Comparison of ENCODE assay signal across 19 cellular contexts in genomic region chr5:116382025-116382873, GRCh38.
DNase-seq lines count a peak whose midpoint lies in the region; ATAC-seq and TF ChIP-seq lines count a peak whose summit lies in the region.
"Had no signal": no experiment of that assay in that cellular context is flagged by ENCODE, and none has a peak within 500 bp of the region (broad histone marks: within the 10 kb centered on the region; RNA-seq: fewer than 3 reads in every experiment).

No MANE protein-coding gene starts in this region.

- H3K9me3 ChIP-seq in heart right ventricle, result no peaks in the 10 kb centered on the region
- H3K9me3 ChIP-seq in upper lobe of right lung, result no peaks in the 10 kb centered on the region
- H3K9me3 ChIP-seq: breast epithelium, tibial artery had no signal

- H3K27me3 ChIP-seq in heart right ventricle, result no peaks in the 10 kb centered on the region
- no peaks in the 10 kb centered on the region for H3K27me3 ChIP-seq in upper lobe of right lung
- H3K27me3 ChIP-seq: breast epithelium, spleen, tibial artery had no signal

- peak overlapping the region; percentile 100 for H3K27ac Mint-ChIP-seq in glutamatergic neuron (ENCODE audit: unreplicated experiment)

- peaks cover 16% of the 10 kb centered on the region for H3K27me3 Mint-ChIP-seq in glutamatergic neuron (ENCODE audit: unreplicated experiment)

- H3K4me1 Mint-ChIP-seq in glutamatergic neuron (ENCODE audit: low read depth, unreplicated experiment), result peaks cover 72% of the 10 kb centered on the region

- H3K36me3 ChIP-seq in heart right ventricle (no peaks in the 10 kb centered on the region), upper lobe of right lung (no peaks in the 10 kb centered on the region)
- H3K36me3 ChIP-seq: breast epithelium had no signal

- peaks cover 18% of the 10 kb centered on the region for H3K9me3 Mint-ChIP-seq in glutamatergic neuron (ENCODE audit: unreplicated experiment)

- H3K27ac ChIP-seq in heart right ventricle (peak overlapping the region in 4 of 10 donors; percentile 3 to 47 (median 23)), VCaP (peak overlapping the region; percentile 50), upper lobe of right lung (peak overlapping the region; percentile 11)
- H3K27ac ChIP-seq: breast epithelium, spleen, tibial artery had no signal

- H3K4me3 Mint-ChIP-seq in glutamatergic neuron (ENCODE audit: unreplicated experiment), result peak overlapping the region; percentile 17

- TF ChIP-seq CTCF in heart right ventricle (IDR thresholded peaks at IDR 0.05), result no peak
- TF ChIP-seq CTCF in VCaP (conservative IDR thresholded peaks at IDR 0.05), result no peak
- no peak for TF ChIP-seq CTCF in glutamatergic neuron (IDR thresholded peaks at IDR 0.05; ENCODE audit: partially characterized antibody, unreplicated experiment)
- TF ChIP-seq CTCF in upper lobe of right lung (IDR thresholded peaks at IDR 0.05), result no peak

- 69 to 74% methylated on average over 13 of the region's 13 CpGs for WGBS in heart right ventricle, 2 donors

- peaks cover 0 to 24% (median 5%) of the 10 kb centered on the region in 9 donors for H3K4me1 ChIP-seq in heart right ventricle
- H3K4me1 ChIP-seq in upper lobe of right lung, result no peaks in the 10 kb centered on the region
- H3K4me1 ChIP-seq: breast epithelium, tibial artery had no signal

- ATAC-seq in heart right ventricle, result peak in 5 of 8 donors; percentile 39 to 52 (median 47)
- ATAC-seq in upper lobe of right lung, result no peak
- no peak for ATAC-seq in GM21619 (IDR thresholded peaks at IDR 0.05; ENCODE audit: unreplicated experiment)
- ATAC-seq in left lobe of liver, result no peak

- no peak for DNase-seq in heart right ventricle
- DNase-seq in cardiac septum (ENCODE audit: low spot score), result no peak
- DNase-seq in glutamatergic neuron, result no peak
- no peak for DNase-seq in upper lobe of right lung
- no peak for DNase-seq in left lobe of liver (ENCODE audit: low spot score)
- DNase-seq in NCI-H748 treated with DMSO at 0.1 percent for 48 hours (lab: John Stamatoyannopoulos, UW), result no peak
- DNase-seq: activated gamma-delta T cell treated with Interleukin-2 at 50 U/mL for 16 hours; activated T-cell treated with anti-CD3 and anti-CD28 coated beads, Interleukin-2, amount 50 U/mL, for 1 hour; NCI-H1417; NCI-H2081 treated with DMSO at 0.1 percent for 48 hours; NCI-H526 treated with DMSO at 0.1 percent for 48 hours; OCI-M1; spleen; stimulated activated CD4-positive, alpha-beta T cell treated with anti-CD3 and anti-CD28 coated beads, Interleukin-4, amount 100 ng/mL, for 24 hours; stimulated activated naive CD4-positive, alpha-beta T cell treated with Interleukin-2 at 50 U/mL for 16 hours; tibial artery had no signal

- H3K36me3 Mint-ChIP-seq in glutamatergic neuron (ENCODE audit: unreplicated experiment), result no peaks in the 10 kb centered on the region

- intact Hi-C loops in heart right ventricle (cut with DNase I), result loop anchor here in 1 of 10 donors (10.0 kb wide), 1 partner anchor 247 kb away; no protein-coding TSS in a partner anchor
- intact Hi-C loops in cardiac septum (cut with DNase I), result no loop called here
- intact Hi-C loops in upper lobe of right lung (cut with DNase I), result no loop called here

- H3K4me3 ChIP-seq in heart right ventricle (no peak overlapping the region), upper lobe of right lung (no peak overlapping the region)
- H3K4me3 ChIP-seq: breast epithelium, spleen, tibial artery had no signal

Comparison
In these comparisons a context has a peak if more than half of its experiments do, and no peak if none do; other contexts are left out.
1. ATAC-seq: peak in heart right ventricle (5 of 8); none in upper lobe of right lung (single experiment), GM21619 (single experiment) and left lobe of liver (single experiment).